20 cellular contexts compared by ENCODE assay signal in genomic region chr3:124654470-124654845, GRCh38.
DNase-seq lines count a peak whose midpoint lies in the region; ATAC-seq and TF ChIP-seq lines count a peak whose summit lies in the region.
"Had no signal": no experiment of that assay in that cellular context is flagged by ENCODE, and none has a peak within 500 bp of the region (broad histone marks: within the 10 kb centered on the region; RNA-seq: fewer than 3 reads in every experiment).

No MANE protein-coding gene starts in this region.

- H3K4me3 ChIP-seq in heart left ventricle (no peak overlapping the region), liver (ENCODE audit: low read depth in 1 of 3, low read length in 3 of 3) (no peak overlapping the region), spleen (no peak overlapping the region)
- H3K4me3 ChIP-seq: HAP-1 had no signal

- H3K27me3 ChIP-seq in heart left ventricle (no peaks in the 10 kb centered on the region), liver (ENCODE audit: control insufficient read depth in 4 of 4, insufficient read depth in 4 of 4, low read length in 3 of 4) (no peaks in the 10 kb centered on the region), spleen (replicated peaks in 1 of 7) (no peaks in the 10 kb centered on the region)
- H3K27me3 ChIP-seq: BE2C had no signal

- H3K36me3 ChIP-seq in heart left ventricle = peaks cover 0 to 80% (median 44%) of the 10 kb centered on the region in 9 donors
- peaks cover 4 to 39% (median 18%) of the 10 kb centered on the region in 4 donors for H3K36me3 ChIP-seq in liver (ENCODE audit: control insufficient read depth in 4 of 4, insufficient read depth in 3 of 4, low read depth in 1 of 4, low read length in 3 of 4)
- peaks cover 0 to 66% (median 7%) of the 10 kb centered on the region in 6 donors for H3K36me3 ChIP-seq in spleen
- H3K36me3 ChIP-seq: HAP-1 had no signal

- TF ChIP-seq POLR2A in heart left ventricle (IDR thresholded peaks at IDR 0.05) = no peak
- TF ChIP-seq POLR2A in spleen (IDR thresholded peaks at IDR 0.05) = no peak

- intact Hi-C loops in heart left ventricle (cut with DNase I) = no loop called here
- intact Hi-C loops in left cardiac atrium (cut with DNase I) = no loop called here
- intact Hi-C loops in spleen (cut with DNase I; ENCODE audit: low total_unique reads) = no loop called here

- no peak for ATAC-seq in heart left ventricle
- ATAC-seq in left cardiac atrium = no peak
- ATAC-seq: PC-3 had no signal

- H3K27ac ChIP-seq in heart left ventricle (peak overlapping the region; percentile 25 to 90 (median 78)), caudate nucleus (ENCODE audit: low read depth, low read length) (peak overlapping the region; percentile 69), liver (ENCODE audit: low read depth in 1 of 2, low read length in 2 of 2) (peak overlapping the region; percentile 31 to 56), spleen (peak overlapping the region in 5 of 8 donors; percentile 24 to 52 (median 40))
- H3K27ac ChIP-seq: RWPE1 had no signal

- H3K9ac ChIP-seq in liver (ENCODE audit: low read depth in 1 of 2, low read length in 2 of 2) = no peak overlapping the region

- no peak for DNase-seq in heart left ventricle
- DNase-seq in left cardiac atrium = no peak
- DNase-seq in caudate nucleus (lab: John Stamatoyannopoulos, UW) = no peak
- no peak for DNase-seq in spleen
- no peak for DNase-seq in stimulated activated CD4-positive, alpha-beta T cell treated with anti-CD3 and anti-CD28 coated beads, Interleukin-2, amount 100 ng/mL, for 24 hours
- no peak for DNase-seq in G401 (ENCODE audit: low spot score)
- DNase-seq in DMS53 treated with DMSO at 0.1 percent for 48 hours (lab: John Stamatoyannopoulos, UW; ENCODE audit: unreplicated experiment) = no peak
- DNase-seq: 8988T; BE2C; CD8-positive, alpha-beta memory T cell; DMS79 treated with DMSO at 0.1 percent for 48 hours; MV-4-11; NCI-H1417 treated with DMSO at 0.1 percent for 48 hours; NCI-H1930; NCI-H2171 treated with DMSO at 0.1 percent for 48 hours; NCI-H748 treated with DMSO at 0.1 percent for 48 hours; PC-3 had no signal

- TF ChIP-seq CTCF in heart left ventricle (IDR thresholded peaks at IDR 0.05) = no peak
- TF ChIP-seq CTCF in liver (IDR thresholded peaks at IDR 0.05; ENCODE audit: low read depth, low read length, missing input control) = no peak
- no peak for TF ChIP-seq CTCF in spleen (IDR thresholded peaks at IDR 0.05 in 8 of 11, conservative IDR thresholded peaks at IDR 0.05 in 3 of 11)

- H3K9me3 ChIP-seq in heart left ventricle (no peaks in the 10 kb centered on the region), liver (ENCODE audit: control insufficient read depth in 4 of 4, low read length in 3 of 4) (no peaks in the 10 kb centered on the region), spleen (no peaks in the 10 kb centered on the region)
- H3K9me3 ChIP-seq: BE2C, HAP-1 had no signal

- peak; percentile 26 to 58 for TF ChIP-seq RAD21 in liver (IDR thresholded peaks at IDR 0.05)

- in situ Hi-C loops in G401 (cut with HindIII; ENCODE audit: low sequenced_read_pairs) = loop anchor here (25.0 kb wide), 1 partner anchor 92 kb away; no protein-coding TSS in a partner anchor

- H3K4me1 ChIP-seq in heart left ventricle = peaks cover 0 to 34% (median 10%) of the 10 kb centered on the region in 12 donors
- peaks cover 11 to 28% (median 21%) of the 10 kb centered on the region in 4 donors for H3K4me1 ChIP-seq in liver (ENCODE audit: control insufficient read depth in 4 of 4, insufficient read depth in 4 of 4, low read length in 3 of 4)
- peaks cover 4 to 29% (median 19%) of the 10 kb centered on the region in 6 donors for H3K4me1 ChIP-seq in spleen
- H3K4me1 ChIP-seq: BE2C, HAP-1 had no signal

TF ChIP-seq in liver, 16 proteins besides CTCF, POLR2A, EP300 and RAD21:
- TF ChIP-seq MAX (IDR thresholded peaks at IDR 0.05) (peak; percentile 80), REST (IDR thresholded peaks at IDR 0.05) (peak; percentile 52), RXRA (IDR thresholded peaks at IDR 0.05) (peak; percentile 85 to 91), ATF3 (IDR thresholded peaks at IDR 0.05) (peak; percentile 70), HNF4A (conservative IDR thresholded peaks at IDR 0.05) (peak; percentile 98), NR2F2 (IDR thresholded peaks at IDR 0.05) (peak; percentile 41), TAF1 (conservative IDR thresholded peaks at IDR 0.05) (no peak), ZBTB33 (IDR thresholded peaks at IDR 0.05) (no peak), FOXA1 (IDR thresholded peaks at IDR 0.05) (no peak), HNF4G (IDR thresholded peaks at IDR 0.05) (peak; percentile 94), YY1 (IDR thresholded peaks at IDR 0.05) (peak; percentile 68), EGR1 (IDR thresholded peaks at IDR 0.05; ENCODE audit: low read depth in 2 of 2) (peak in 1 of 2 donors; percentile 11), JUND (IDR thresholded peaks at IDR 0.05) (peak; percentile 81 to 96), FOXA2 (IDR thresholded peaks at IDR 0.05) (peak; percentile 70), SP1 (IDR thresholded peaks at IDR 0.05) (peak; percentile 83), GABPA (IDR thresholded peaks at IDR 0.05 in 1 of 2, conservative IDR thresholded peaks at IDR 0.05 in 1 of 2) (peak in 1 of 2 donors; percentile 16)
